ENCODE assay signal across 10 cellular contexts in genomic region chr2:219124379-219125110, GRCh38. TPM values are rescaled to one million over a fixed set of nuclear protein-coding genes. Genes with fewer than 3 reads are reported as not detected.
DNase-seq lines count a peak whose midpoint lies in the region; ATAC-seq, FAIRE-seq and TF ChIP-seq lines count a peak whose summit lies in the region.
"Had no signal": no experiment of that assay in that cellular context is flagged by ENCODE, and none has a peak within 500 bp of the region (broad histone marks: within the 10 kb centered on the region; RNA-seq: fewer than 3 reads in every experiment).

No MANE protein-coding gene starts in this region.

- no peak for FAIRE-seq in H1 (lab: Jason Lieb, UNC)

- POLR2A ChIA-PET in H1 (lab: Charles Lee; ENCODE audit: partially characterized antibody), result no interaction called here
- POLR2A ChIA-PET in CD4-positive, alpha-beta T cell (lab: Charles Lee), result no interaction called here

- H3K14ac ChIP-seq in H1 (ENCODE audit: insufficient read length), result no peak overlapping the region

- no peak overlapping the region for H3K27ac Mint-ChIP-seq in CD4-positive, alpha-beta T cell
- H3K27ac Mint-ChIP-seq: activated naive CD4-positive, alpha-beta T cell treated with anti-CD3 and anti-CD28 coated beads, Interleukin-2, amount 50 U/mL, for 24 hours had no signal

- H3K27ac ChIP-seq in H1 (ENCODE audit: low read depth, low read length) (no peak overlapping the region), osteoblast (ENCODE audit: low read depth, low read length) (peak overlapping the region; percentile 60)
- no peak overlapping the region for H3K27ac ChIP-seq in CD4-positive, alpha-beta T cell (ENCODE audit: low read depth, low read length)

- H3K4me1 Mint-ChIP-seq in CD4-positive, alpha-beta T cell (ENCODE audit: low read depth), result peaks cover 30% of the 10 kb centered on the region

- H3K27me3 ChIP-seq in H1 (replicated peaks in 1 of 4; ENCODE audit: control insufficient read depth in 3 of 4, extremely low read depth in 1 of 4, insufficient read depth in 3 of 4, low read length in 3 of 4) (no peaks in the 10 kb centered on the region), osteoblast (ENCODE audit: insufficient read depth, low read length) (no peaks in the 10 kb centered on the region)
- H3K27me3 ChIP-seq in CD4-positive, alpha-beta T cell (ENCODE audit: control insufficient read depth, insufficient read depth, low read length), result no peaks in the 10 kb centered on the region

- H4K20me1 ChIP-seq in H1 (replicated peaks in 1 of 2; ENCODE audit: control insufficient read depth in 1 of 2, insufficient read depth in 2 of 2, low read length in 2 of 2) (no peaks in the 10 kb centered on the region), osteoblast (ENCODE audit: insufficient read depth, low read length) (peaks cover 19% of the 10 kb centered on the region)

- intact Hi-C loops in sciatic nerve (cut with DNase I), result no loop called here
- intact Hi-C loops in CD4-positive, alpha-beta T cell (cut with DNase I, micrococcal nuclease), result loop anchor here in 1 of 2 experiments (2.0 kb wide), 1 partner anchor 36 kb away; no protein-coding TSS in a partner anchor

- no peak overlapping the region for H2AFZ ChIP-seq in H1 (ENCODE audit: low read length)
- H2AFZ ChIP-seq in osteoblast (ENCODE audit: low read length), result no peak overlapping the region

- H3K4me2 ChIP-seq in H1 (ENCODE audit: insufficient read depth in 1 of 2, low read depth in 2 of 2, low read length in 2 of 2), result no peak overlapping the region
- H3K4me2 ChIP-seq in osteoblast (ENCODE audit: insufficient read depth, low read length), result peak overlapping the region; percentile 59

- no peak for TF ChIP-seq POLR2A in H1 (IDR thresholded peaks at IDR 0.05; ENCODE audit: control extremely low read depth in 1 of 2, low read depth in 2 of 2, low read length in 2 of 2)

- H3K36me3 ChIP-seq in H1 (ENCODE audit: control insufficient read depth in 2 of 4, insufficient read depth in 4 of 4, low read length in 3 of 4) (no peaks in the 10 kb centered on the region), osteoblast (ENCODE audit: insufficient read depth, low read length) (no peaks in the 10 kb centered on the region)

- H2BK5ac ChIP-seq in H1 (ENCODE audit: low read depth, low read length), result peak overlapping the region; percentile 53; the same call in 1 of the 2 replicates

- no peak for TF ChIP-seq RAD21 in H1 (IDR thresholded peaks at IDR 0.05 in 1 of 2, conservative IDR thresholded peaks at IDR 0.05 in 1 of 2; ENCODE audit: low read depth in 2 of 2, low read length in 2 of 2)

- CTCF ChIA-PET in H1 (lab: Charles Lee; ENCODE audit: partially characterized antibody), result interaction anchor here (0.6 to 37.2 kb wide), 7 partner anchors 8 to 129 kb away, joined by 3 to 1777 read pairs (median 22); partner anchors contain the start of genes CFAP65 and IHH
- CTCF ChIA-PET in CD4-positive, alpha-beta T cell (lab: Charles Lee), result no interaction called here

- H3K9me3 ChIP-seq in H1 (ENCODE audit: insufficient read depth in 2 of 2, low read depth in 1 of 2, low read length in 1 of 2) (no peaks in the 10 kb centered on the region), osteoblast (ENCODE audit: low read depth, low read length) (no peaks in the 10 kb centered on the region)
- no peaks in the 10 kb centered on the region for H3K9me3 ChIP-seq in CD4-positive, alpha-beta T cell (ENCODE audit: control insufficient read depth, low read length)

- H3K4me3 Mint-ChIP-seq in CD4-positive, alpha-beta T cell, result no peak overlapping the region
- H3K4me3 Mint-ChIP-seq: activated naive CD4-positive, alpha-beta T cell treated with anti-CD3 and anti-CD28 coated beads, Interleukin-2, amount 50 U/mL, for 24 hours had no signal

- no peak overlapping the region for H3K18ac ChIP-seq in H1 (ENCODE audit: extremely low read depth, low read length)

- ATAC-seq in sciatic nerve (no peak), GM18868 (IDR thresholded peaks at IDR 0.05; ENCODE audit: unreplicated experiment) (no peak)
- no peak for ATAC-seq in CD4-positive, alpha-beta T cell (ENCODE audit: poor library complexity)

- H4K5ac ChIP-seq in H1 (ENCODE audit: insufficient read length, low read depth, low read length), result no peak overlapping the region

- DNase-seq in EH (ENCODE audit: low read depth), result peak; percentile 4
- peak; percentile 49 for DNase-seq in OCI-M2 (lab: John Stamatoyannopoulos, UW; ENCODE audit: unreplicated experiment)
- DNase-seq in H1 (ENCODE audit: low read depth in 1 of 2, low spot score in 2 of 2), result no peak
- DNase-seq in osteoblast (ENCODE audit: insufficient read length, low spot score, missing footprints), result peak; percentile 74
- no peak for DNase-seq in sciatic nerve (ENCODE audit: low spot score)
- DNase-seq in CD4-positive, alpha-beta T cell, result no peak
- no peak for DNase-seq in CD1c-positive myeloid dendritic cell (ENCODE audit: extremely low spot score)
- DNase-seq: NCI-H1930 had no signal

- H4K91ac ChIP-seq in H1 (replicated peaks; ENCODE audit: insufficient read length, low read length), result no peak overlapping the region

- no peaks in the 10 kb centered on the region for H3K27me3 Mint-ChIP-seq in CD4-positive, alpha-beta T cell
- H3K27me3 Mint-ChIP-seq: activated naive CD4-positive, alpha-beta T cell treated with anti-CD3 and anti-CD28 coated beads, Interleukin-2, amount 50 U/mL, for 24 hours had no signal

- no peaks in the 10 kb centered on the region for H3K9me3 Mint-ChIP-seq in CD4-positive, alpha-beta T cell
- H3K9me3 Mint-ChIP-seq: activated naive CD4-positive, alpha-beta T cell treated with anti-CD3 and anti-CD28 coated beads, Interleukin-2, amount 50 U/mL, for 24 hours had no signal

- no peak overlapping the region for H3K56ac ChIP-seq in H1 (replicated peaks; ENCODE audit: insufficient read length, low read depth, low read length)

- no peak overlapping the region for H4K8ac ChIP-seq in H1 (ENCODE audit: extremely low read depth, insufficient read depth, low read length)

- no peak overlapping the region for H3K9ac ChIP-seq in H1 (replicated peaks in 1 of 4; ENCODE audit: extremely low read depth in 1 of 4, low read depth in 3 of 4, low read length in 3 of 4)

- no peak for TF ChIP-seq EP300 in H1 (IDR thresholded peaks at IDR 0.05; ENCODE audit: borderline replicate concordance in 1 of 2, low read depth in 2 of 2, low read length in 2 of 2)

- 79% methylated on average over 4 of the region's 4 CpGs; no CpG with 5 or more reads in 1 of the 2 experiments for WGBS in H1 (ENCODE audit: extremely low coverage in 1 of 2, insufficient coverage in 1 of 2, insufficient read length in 1 of 2, insufficient replicate concordance in 2 of 2, low coverage in 1 of 2, low lambda C conversion rate in 2 of 2, missing lambda C conversion rate in 1 of 2), 2 experiments

- no peak overlapping the region for H2BK20ac ChIP-seq in H1 (ENCODE audit: low read length)

- H2BK12ac ChIP-seq in H1 (ENCODE audit: low read depth, low read length), result peak overlapping the region; percentile 94; the same call in 1 of the 2 replicates

- H3K23ac ChIP-seq in H1 (ENCODE audit: insufficient read length), result no peak overlapping the region

- no peak overlapping the region for H2BK120ac ChIP-seq in H1 (replicated peaks; ENCODE audit: low read depth, low read length)

- no peaks in the 10 kb centered on the region; a peak in 2 of 7 replicates for H3K4me1 ChIP-seq in H1 (replicated peaks in 1 of 4; ENCODE audit: control insufficient read depth in 3 of 4, insufficient read depth in 4 of 4, low read length in 3 of 4)
- peaks cover 24% of the 10 kb centered on the region for H3K4me1 ChIP-seq in osteoblast (ENCODE audit: insufficient read depth, low read length)

- H3K79me2 ChIP-seq in H1 (ENCODE audit: control insufficient read depth in 1 of 2, insufficient read depth in 2 of 2, low read length in 2 of 2), result no peaks in the 10 kb centered on the region
- H3K79me2 ChIP-seq in osteoblast (ENCODE audit: insufficient read depth, low read length), result no peaks in the 10 kb centered on the region

- no peak overlapping the region for H2BK15ac ChIP-seq in H1 (ENCODE audit: low read length)

- peak overlapping the region; percentile 88; the same call in 1 of the 2 replicates for H2AK5ac ChIP-seq in H1 (ENCODE audit: low read depth, low read length)

- no peaks in the 10 kb centered on the region for H3K23me2 ChIP-seq in H1 (ENCODE audit: low read depth, low read length)

- no peak for TF ChIP-seq CTCF in H1 (IDR thresholded peaks at IDR 0.05; ENCODE audit: control extremely low read depth in 1 of 3, insufficient read depth in 1 of 3, low read depth in 1 of 3, low read length in 3 of 3)
- TF ChIP-seq CTCF in osteoblast (IDR thresholded peaks at IDR 0.05; ENCODE audit: extremely low read depth, low read depth, low read length), result no peak
- no peak for TF ChIP-seq CTCF in CD4-positive, alpha-beta T cell (IDR thresholded peaks at IDR 0.05)

- H3K79me1 ChIP-seq in H1 (ENCODE audit: low read depth, low read length), result no peaks in the 10 kb centered on the region

- no peak overlapping the region for H3K4me3 ChIP-seq in H1 (ENCODE audit: extremely low read depth in 1 of 4, insufficient read depth in 2 of 4, low read depth in 3 of 4, low read length in 4 of 4)
- H3K4me3 ChIP-seq in osteoblast (ENCODE audit: insufficient read depth, low read length), result no peak overlapping the region

- H3K36me3 Mint-ChIP-seq in CD4-positive, alpha-beta T cell (ENCODE audit: low read depth), result peaks cover under 1% of the 10 kb centered on the region

- no peak overlapping the region for H3K4ac ChIP-seq in H1 (replicated peaks; ENCODE audit: insufficient read length, low read depth, low read length)

RNA-seq across cellular contexts. Expression of gene NHEJ1, which starts 36.1 kb away (rescaled TPM):
- 22.7 and 25.7 TPM in 2 replicates for total RNA-seq in H1 (2021; fragmentation: NEBNext Ultra II Directional; extraction: Animal tissue kit (Norgen Biotek cat#: 25700))
- 19.4 and 24.1 TPM in 2 replicates for polyA plus RNA-seq in H1 (2011; rRNA removed)
- polyA plus RNA-seq in H1 (2011; cell fraction: cytosol; rRNA removed), result 26.6 TPM
- polyA plus RNA-seq in H1 (2011; cell fraction: nucleus; rRNA removed), result 19.9 TPM
- 19.3 to 25.4 TPM (median 22.0 TPM) in 4 replicates for polyA plus RNA-seq in H1 (2012, experiment 1 of 2)
- 13.2 TPM for polyA plus RNA-seq in H1 (2012, experiment 2 of 2)
- 13.4 TPM for polyA plus RNA-seq in H1 (2013, experiment 1 of 2)
- polyA plus RNA-seq in H1 (2013, experiment 2 of 2), result 14.0 TPM
- polyA minus RNA-seq in H1 (2011; rRNA and poly(A)+ RNA removed), result 82.4 and 91.5 TPM in 2 replicates
- 20.1 TPM for polyA minus RNA-seq in H1 (2011; cell fraction: cytosol; rRNA and poly(A)+ RNA removed)
- polyA minus RNA-seq in H1 (2011; cell fraction: nucleus; rRNA and poly(A)+ RNA removed), result 19.5 TPM
- total RNA-seq in osteoblast (21.7 and 23.0 TPM in 2 replicates), sciatic nerve (15.0 TPM)
- 1 to 10 TPM; 7.2 to 8.5 TPM for total RNA-seq in CD4-positive, alpha-beta T cell

RNA-seq across cellular contexts. Expression of gene SLC23A3, which starts 45.3 kb away (rescaled TPM):
- 0.84 and 0.90 TPM in 2 replicates for total RNA-seq in H1 (2021; fragmentation: NEBNext Ultra II Directional; extraction: Animal tissue kit (Norgen Biotek cat#: 25700))
- polyA plus RNA-seq in H1 (2011; rRNA removed), result 0.31 and 0.35 TPM in 2 replicates
- 0.28 TPM for polyA plus RNA-seq in H1 (2011; cell fraction: cytosol; rRNA removed)
- polyA plus RNA-seq in H1 (2011; cell fraction: nucleus; rRNA removed), result 2.2 TPM
- 0.27 to 0.35 TPM (median 0.31 TPM) in 4 replicates for polyA plus RNA-seq in H1 (2012, experiment 1 of 2)
- 0.07 TPM for polyA plus RNA-seq in H1 (2012, experiment 2 of 2)
- polyA plus RNA-seq in H1 (2013, experiment 1 of 2), result 0.12 TPM
- polyA plus RNA-seq in H1 (2013, experiment 2 of 2), result 0.07 TPM
- polyA minus RNA-seq in H1 (2011; rRNA and poly(A)+ RNA removed), result 0.60 TPM in 1 of 2 replicates, not detected in the other
- not detected for polyA minus RNA-seq in H1 (2011; cell fraction: cytosol; rRNA and poly(A)+ RNA removed)
- polyA minus RNA-seq in H1 (2011; cell fraction: nucleus; rRNA and poly(A)+ RNA removed), result 1.3 TPM
- total RNA-seq in osteoblast (1.4 and 1.5 TPM in 2 replicates), sciatic nerve (3.3 TPM)
- total RNA-seq in CD4-positive, alpha-beta T cell, result under 1 TPM; 0.36 to 0.96 TPM

RNA-seq across cellular contexts. Expression of gene CNPPD1, which starts 52.2 kb away (rescaled TPM):
- total RNA-seq in H1 (2021; fragmentation: NEBNext Ultra II Directional; extraction: Animal tissue kit (Norgen Biotek cat#: 25700)), result 32.9 and 33.0 TPM in 2 replicates
- polyA plus RNA-seq in H1 (2011; rRNA removed), result 35.9 and 44.8 TPM in 2 replicates
- polyA plus RNA-seq in H1 (2011; cell fraction: cytosol; rRNA removed), result 36.3 TPM
- 43.3 TPM for polyA plus RNA-seq in H1 (2011; cell fraction: nucleus; rRNA removed)
- 31.4 to 40.5 TPM (median 39.6 TPM) in 4 replicates for polyA plus RNA-seq in H1 (2012, experiment 1 of 2)
- polyA plus RNA-seq in H1 (2012, experiment 2 of 2), result 50.2 TPM
- 19.0 TPM for polyA plus RNA-seq in H1 (2013, experiment 1 of 2)
- 19.2 TPM for polyA plus RNA-seq in H1 (2013, experiment 2 of 2)
- 14.2 and 14.3 TPM in 2 replicates for polyA minus RNA-seq in H1 (2011; rRNA and poly(A)+ RNA removed)
- polyA minus RNA-seq in H1 (2011; cell fraction: cytosol; rRNA and poly(A)+ RNA removed), result 8.9 TPM
- polyA minus RNA-seq in H1 (2011; cell fraction: nucleus; rRNA and poly(A)+ RNA removed), result 8.2 TPM
- total RNA-seq in osteoblast (26.1 and 26.5 TPM in 2 replicates), sciatic nerve (55.8 TPM)
- total RNA-seq in CD4-positive, alpha-beta T cell, result 10 to 100 TPM; 42.3 to 43.4 TPM

RNA-seq across cellular contexts. Expression of gene RETREG2, which starts 53.5 kb away (rescaled TPM):
- 50.2 and 51.3 TPM in 2 replicates for total RNA-seq in H1 (2021; fragmentation: NEBNext Ultra II Directional; extraction: Animal tissue kit (Norgen Biotek cat#: 25700))
- polyA plus RNA-seq in H1 (2011; rRNA removed), result 66.8 and 67.4 TPM in 2 replicates
- 54.4 TPM for polyA plus RNA-seq in H1 (2011; cell fraction: cytosol; rRNA removed)
- polyA plus RNA-seq in H1 (2011; cell fraction: nucleus; rRNA removed), result 64.5 TPM
- 39.4 to 52.1 TPM (median 49.6 TPM) in 4 replicates for polyA plus RNA-seq in H1 (2012, experiment 1 of 2)
- polyA plus RNA-seq in H1 (2012, experiment 2 of 2), result 66.2 TPM
- polyA plus RNA-seq in H1 (2013, experiment 1 of 2), result 37.4 TPM
- polyA plus RNA-seq in H1 (2013, experiment 2 of 2), result 39.2 TPM
- 68.3 and 72.4 TPM in 2 replicates for polyA minus RNA-seq in H1 (2011; rRNA and poly(A)+ RNA removed)
- polyA minus RNA-seq in H1 (2011; cell fraction: cytosol; rRNA and poly(A)+ RNA removed), result 37.4 TPM
- polyA minus RNA-seq in H1 (2011; cell fraction: nucleus; rRNA and poly(A)+ RNA removed), result 32.3 TPM
- 109 and 121 TPM in 2 replicates for total RNA-seq in osteoblast
- total RNA-seq in sciatic nerve, result 75.7 TPM
- total RNA-seq in CD4-positive, alpha-beta T cell, result 10 to 100 TPM; 82.3 to 83.2 TPM

Comparison
In these comparisons a context has a peak if more than half of its experiments do, and no peak if none do; other contexts are left out.
1. DNase-seq: peak in EH (single experiment), OCI-M2 (single experiment) and osteoblast (single experiment); none in H1 (0 of 2), sciatic nerve (single experiment), CD4-positive, alpha-beta T cell (0 of 10) and CD1c-positive myeloid dendritic cell (single experiment).